24 cellular contexts compared by ENCODE assay signal in genomic region chr7:76325811-76326210, GRCh38. TPM values are rescaled to one million over a fixed set of nuclear protein-coding genes. Genes with fewer than 3 reads are reported as not detected.
A peak's percentile ranks its signal among the peaks of the same experiment; 100 is the strongest.
DNase-seq lines count a peak whose midpoint lies in the region; ATAC-seq and TF ChIP-seq lines count a peak whose summit lies in the region.
"Had no signal": no experiment of that assay in that cellular context is flagged by ENCODE, and none has a peak within 500 bp of the region (broad histone marks: within the 10 kb centered on the region; RNA-seq: fewer than 3 reads in every experiment).

No MANE protein-coding gene starts in this region.

- DNase-seq in heart left ventricle (peak in 1 of 5 donors; percentile 6), cardiac septum (ENCODE audit: low spot score) (no peak), ascending aorta (ENCODE audit: low spot score in 2 of 2) (no peak), osteoblast (ENCODE audit: insufficient read length, low spot score, missing footprints) (no peak), superior temporal gyrus (ENCODE audit: extremely low spot score) (no peak)
- no peak for DNase-seq in stimulated activated naive B cell treated with anti-CD40 and anti-IgM and Interleukin-4, amounts not matched to agents 10 μg/mL and 1 μg/mL and 100 μg/mL, for 72 hours
- DNase-seq: CD4-positive, alpha-beta T cell; HCEC 1CT; KBM-7; MV-4-11; NCI-H1105; NCI-H1436 treated with DMSO at 0.1 percent for 48 hours; NCI-H187 treated with DMSO at 0.1 percent for 48 hours; NCI-H2107; NCI-H524 treated with DMSO at 0.1 percent for 48 hours; NCI-H82; NK-92 treated with Interleukin-12 subunit alpha and Interleukin-12 subunit beta, amount 100 ng/mL, for 24 hours; RPMI8226; SHP77 had no signal

- H3K4me1 Mint-ChIP-seq in stimulated activated naive B cell treated with anti-CD40 and anti-IgM and Interleukin-4, amounts not matched to agents 10 μg/mL and 1 μg/mL and 100 μg/mL, for 72 hours: peaks cover 16 to 25% of the 10 kb centered on the region in 2 donors

- no peaks in the 10 kb centered on the region for H3K27me3 ChIP-seq in heart left ventricle
- no peaks in the 10 kb centered on the region for H3K27me3 ChIP-seq in ascending aorta
- H3K27me3 ChIP-seq in osteoblast (ENCODE audit: insufficient read depth, low read length): no peaks in the 10 kb centered on the region
- H3K27me3 ChIP-seq in subcutaneous abdominal adipose tissue (ENCODE audit: control insufficient read depth in 5 of 5, insufficient read depth in 4 of 5, low read length in 5 of 5): no peaks in the 10 kb centered on the region
- H3K27me3 ChIP-seq: BLaER1 had no signal

- WGBS in heart left ventricle, 4 donors: 89 to 95% (median 92%) methylated on average over 5 of the region's 5 CpGs

- H3K4me1 ChIP-seq in heart left ventricle: peaks cover 0 to 71% (median 35%) of the 10 kb centered on the region in 12 donors
- peaks cover 20 to 42% of the 10 kb centered on the region in 2 donors for H3K4me1 ChIP-seq in ascending aorta
- peaks cover 29% of the 10 kb centered on the region for H3K4me1 ChIP-seq in osteoblast (ENCODE audit: insufficient read depth, low read length)
- peaks cover 0 to 63% (median 47%) of the 10 kb centered on the region in 5 donors for H3K4me1 ChIP-seq in subcutaneous abdominal adipose tissue (ENCODE audit: control insufficient read depth in 5 of 5, insufficient read depth in 5 of 5, low read length in 5 of 5)

- no peaks in the 10 kb centered on the region for H3K27me3 Mint-ChIP-seq in stimulated activated naive B cell treated with anti-CD40 and anti-IgM and Interleukin-4, amounts not matched to agents 10 μg/mL and 1 μg/mL and 100 μg/mL, for 72 hours
- H3K27me3 Mint-ChIP-seq: CD4-positive, alpha-beta T cell had no signal

- H3K9me3 ChIP-seq in heart left ventricle: no peaks in the 10 kb centered on the region
- no peaks in the 10 kb centered on the region for H3K9me3 ChIP-seq in ascending aorta
- H3K9me3 ChIP-seq in osteoblast (ENCODE audit: low read depth, low read length): no peaks in the 10 kb centered on the region
- H3K9me3 ChIP-seq in subcutaneous abdominal adipose tissue (ENCODE audit: control insufficient read depth in 5 of 5, low read length in 5 of 5): no peaks in the 10 kb centered on the region
- H3K9me3 ChIP-seq: BLaER1 had no signal

- H3K9ac ChIP-seq in subcutaneous abdominal adipose tissue (ENCODE audit: low read length in 5 of 5): peak overlapping the region in 1 of 5 donors; percentile 22
- H3K9ac ChIP-seq: BLaER1 had no signal

- peaks cover 34 to 54% of the 10 kb centered on the region in 2 donors for H3K36me3 Mint-ChIP-seq in stimulated activated naive B cell treated with anti-CD40 and anti-IgM and Interleukin-4, amounts not matched to agents 10 μg/mL and 1 μg/mL and 100 μg/mL, for 72 hours

- no peak for TF ChIP-seq POLR2A in heart left ventricle (IDR thresholded peaks at IDR 0.05)

- no peak for ATAC-seq in heart left ventricle
- ATAC-seq in HG03135 (IDR thresholded peaks at IDR 0.05; ENCODE audit: unreplicated experiment): no peak
- ATAC-seq in stimulated activated naive B cell treated with anti-CD40 and anti-IgM and Interleukin-4, amounts not matched to agents 10 μg/mL and 1 μg/mL and 100 μg/mL, for 72 hours (replicated peaks): no peak
- ATAC-seq: HepG2 had no signal

- H3K27ac Mint-ChIP-seq in stimulated activated naive B cell treated with anti-CD40 and anti-IgM and Interleukin-4, amounts not matched to agents 10 μg/mL and 1 μg/mL and 100 μg/mL, for 72 hours: no peak overlapping the region
- H3K27ac Mint-ChIP-seq: CD4-positive, alpha-beta T cell had no signal

- TF ChIP-seq CTCF in heart left ventricle (IDR thresholded peaks at IDR 0.05) (no peak), ascending aorta (IDR thresholded peaks at IDR 0.05) (no peak), osteoblast (IDR thresholded peaks at IDR 0.05; ENCODE audit: extremely low read depth, low read depth, low read length) (no peak)

- H4K20me1 ChIP-seq in osteoblast (ENCODE audit: insufficient read depth, low read length): peaks cover 72% of the 10 kb centered on the region

- H3K36me3 ChIP-seq in heart left ventricle (peaks cover 3 to 76% (median 50%) of the 10 kb centered on the region in 9 donors), ascending aorta (peaks cover 21 to 41% of the 10 kb centered on the region in 2 donors), osteoblast (ENCODE audit: insufficient read depth, low read length) (peaks cover 67% of the 10 kb centered on the region), subcutaneous abdominal adipose tissue (ENCODE audit: control insufficient read depth in 5 of 5, insufficient read depth in 5 of 5, low read length in 5 of 5) (peaks cover 12 to 70% (median 44%) of the 10 kb centered on the region in 5 donors)

- no peaks in the 10 kb centered on the region for H3K9me3 Mint-ChIP-seq in stimulated activated naive B cell treated with anti-CD40 and anti-IgM and Interleukin-4, amounts not matched to agents 10 μg/mL and 1 μg/mL and 100 μg/mL, for 72 hours
- H3K9me3 Mint-ChIP-seq: CD4-positive, alpha-beta T cell had no signal

- H2AFZ ChIP-seq in osteoblast (ENCODE audit: low read length): no peak overlapping the region

- H3K79me2 ChIP-seq in osteoblast (ENCODE audit: insufficient read depth, low read length): peaks cover 81% of the 10 kb centered on the region

- H3K4me3 Mint-ChIP-seq in stimulated activated naive B cell treated with anti-CD40 and anti-IgM and Interleukin-4, amounts not matched to agents 10 μg/mL and 1 μg/mL and 100 μg/mL, for 72 hours: no peak overlapping the region
- H3K4me3 Mint-ChIP-seq: CD4-positive, alpha-beta T cell had no signal

- H3K27ac ChIP-seq in heart left ventricle (peak overlapping the region in 7 of 12 donors; percentile 13 to 68 (median 42)), ascending aorta (peak overlapping the region; percentile 17 to 92), osteoblast (ENCODE audit: low read depth, low read length) (peak overlapping the region; percentile 82), subcutaneous abdominal adipose tissue (ENCODE audit: low read depth, low read length) (peak overlapping the region; percentile 86)
- H3K27ac ChIP-seq: 22Rv1, BLaER1 had no signal

- H3K4me2 ChIP-seq in osteoblast (ENCODE audit: insufficient read depth, low read length): no peak overlapping the region
- H3K4me2 ChIP-seq: BLaER1 had no signal

- H3K4me3 ChIP-seq in heart left ventricle: no peak overlapping the region
- H3K4me3 ChIP-seq in ascending aorta: no peak overlapping the region
- no peak overlapping the region for H3K4me3 ChIP-seq in osteoblast (ENCODE audit: insufficient read depth, low read length)
- H3K4me3 ChIP-seq in subcutaneous abdominal adipose tissue (ENCODE audit: low read depth in 1 of 5, low read length in 5 of 5): no peak overlapping the region
- H3K4me3 ChIP-seq: BLaER1 had no signal

- intact Hi-C loops in heart left ventricle (cut with DNase I): no loop called here
- intact Hi-C loops in cardiac septum (cut with DNase I): no loop called here
- intact Hi-C loops in ascending aorta (cut with DNase I): no loop called here

RNA-seq across cellular contexts. Expression of gene HSPB1, which starts 23.3 kb away (rescaled TPM):
- total RNA-seq in heart left ventricle (1,000 to 10,000 TPM in 8 of 9 donors, 100 to 1,000 TPM in 1; 822 to 5,278 (median 1,968) TPM), cardiac septum (2,571 TPM), ascending aorta (3,584 TPM), osteoblast (67.2 and 72.7 TPM in 2 replicates)
- polyA plus RNA-seq in heart left ventricle: 1,000 to 10,000 TPM; 2,695 to 3,131 TPM

RNA-seq across cellular contexts. Expression of gene YWHAG, which starts 33.0 kb away (rescaled TPM):
- total RNA-seq in heart left ventricle: 100 to 1,000 TPM; 141 to 282 (median 196) TPM
- polyA plus RNA-seq in heart left ventricle: 100 to 1,000 TPM in 1 of 2 donors, 10 to 100 TPM in 1; 85.5 to 186 TPM
- total RNA-seq in cardiac septum: 183 TPM
- 83.0 TPM for total RNA-seq in ascending aorta
- total RNA-seq in osteoblast: 99.9 and 121 TPM in 2 replicates

Comparison
In these comparisons a context has a peak if more than half of its experiments do, and no peak if none do; other contexts are left out.
1. RNA of gene HSPB1, which starts 23.3 kb away (total RNA-seq): 3,584 TPM in ascending aorta (single experiment), 2,571 TPM in cardiac septum (single experiment) and 822 to 5,278 TPM in heart left ventricle; 67.2 to 72.7 TPM in osteoblast; every median in the first group is over 10 times any median in the second.
2. Peak in every context shown above with its lines, with median percentiles within 50 percentile points of each other: H3K27ac ChIP-seq.